2 cellular contexts compared by ENCODE assay signal in genomic region chr2:112474844-112475486, GRCh38.
A peak's percentile ranks its signal among the peaks of the same experiment; 100 is the strongest.
TF ChIP-seq lines count a peak whose summit lies in the region.

No MANE protein-coding gene starts in this region.

TF ChIP-seq in K562, 482 proteins besides CTCF, POLR2A, EP300 and RAD21:
- no peak for TF ChIP-seq NFIX (CRISPR knock-in tag; IDR thresholded peaks at IDR 0.05; ENCODE audit: low read depth)
- peak; percentile 16 for TF ChIP-seq PRDM10 (IDR thresholded peaks at IDR 0.05; ENCODE audit: partially characterized antibody)
- TF ChIP-seq ZBTB33 (CRISPR knock-in tag; IDR thresholded peaks at IDR 0.05) = peak; percentile 72

TF ChIP-seq in GM12891, 5 proteins besides CTCF, POLR2A, EP300 and RAD21:
- TF ChIP-seq PAX5 (IDR thresholded peaks at IDR 0.05; ENCODE audit: insufficient read depth, low read length, severe bottlenecking) (no peak), POU2F2 (IDR thresholded peaks at IDR 0.05; ENCODE audit: low read depth, low read length) (no peak), POLR2AphosphoS5 (IDR thresholded peaks at IDR 0.05; ENCODE audit: low read depth, low read length) (no peak), TAF1 (IDR thresholded peaks at IDR 0.05; ENCODE audit: low read depth, low read length) (no peak), SPI1 (IDR thresholded peaks at IDR 0.05; ENCODE audit: low read depth, low read length) (no peak)
